ENCODE assay signal across 1 cellular context in the genomic region with DNA sequence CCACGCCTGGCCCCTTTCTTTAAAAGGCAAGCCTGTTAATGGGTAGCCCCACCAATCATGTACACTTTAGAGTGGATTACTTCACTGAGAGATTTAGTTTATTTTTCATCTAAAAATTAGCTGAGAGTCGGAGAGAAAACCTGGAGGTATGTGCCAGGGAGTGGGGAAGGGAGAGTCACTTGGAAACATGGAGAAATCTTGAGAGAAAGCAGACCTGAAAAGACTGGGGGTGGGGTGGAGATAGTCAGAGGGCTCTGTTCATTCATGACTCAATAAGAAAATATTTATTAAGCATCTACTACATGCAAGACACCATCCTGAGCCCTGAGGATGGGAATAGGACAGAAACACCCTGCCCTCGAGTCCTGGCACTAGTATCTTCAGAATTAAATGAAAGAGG.
TF ChIP-seq lines count a peak whose summit lies in the region.

No MANE protein-coding gene starts in this region.

TF ChIP-seq in IMR-90, 13 proteins besides CTCF, POLR2A, EP300 and RAD21:
- TF ChIP-seq MAZ (IDR thresholded peaks at IDR 0.05; ENCODE audit: borderline replicate concordance, low read depth, low read length) = no peak
- TF ChIP-seq RFX5 (IDR thresholded peaks at IDR 0.05; ENCODE audit: low read depth, low read length) = no peak
- no peak for TF ChIP-seq SMC3 (IDR thresholded peaks at IDR 0.05; ENCODE audit: low read depth, low read length)
- TF ChIP-seq CEBPB (IDR thresholded peaks at IDR 0.05; ENCODE audit: low read depth, low read length) = no peak
- TF ChIP-seq MXI1 (IDR thresholded peaks at IDR 0.05; ENCODE audit: borderline replicate concordance, low read depth, low read length) = no peak
- TF ChIP-seq NFE2L2 (IDR thresholded peaks at IDR 0.05; ENCODE audit: low read depth, low read length) = no peak
- TF ChIP-seq MAFK (IDR thresholded peaks at IDR 0.05; ENCODE audit: low read depth, low read length) = no peak
